1 cellular context compared by ENCODE assay signal in the genomic region with DNA sequence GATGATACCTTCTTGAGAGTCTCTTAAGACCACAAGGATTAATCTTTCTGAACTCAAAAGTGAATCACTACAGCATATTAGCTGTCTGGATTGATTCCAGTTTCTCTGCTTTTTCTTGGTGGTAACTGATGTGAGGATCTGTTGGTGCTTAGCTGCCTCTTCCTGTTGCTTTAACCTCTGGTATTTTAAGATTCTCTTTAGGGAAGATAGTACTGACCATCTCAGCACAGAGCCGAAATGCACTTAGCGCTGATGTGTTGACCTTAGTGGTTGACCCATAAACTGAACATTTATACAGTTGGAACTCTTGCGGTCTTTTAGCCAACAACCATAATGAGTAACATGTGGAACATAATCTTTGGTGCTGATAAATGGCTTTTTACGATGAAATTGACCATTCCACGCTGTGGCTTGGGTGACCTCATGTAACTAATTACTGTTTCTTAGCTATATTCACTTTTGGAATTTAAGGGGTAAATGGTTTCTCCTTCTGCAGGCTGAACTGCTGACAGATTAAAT.
TF ChIP-seq lines count a peak whose summit lies in the region.

No MANE protein-coding gene starts in this region.

TF ChIP-seq in SK-N-SH treated with all-trans-retinoic acid at 6 μM for 48 hours, 23 proteins besides CTCF, POLR2A, EP300 and RAD21 (continued from another document):
- TF ChIP-seq, protein P1, sequence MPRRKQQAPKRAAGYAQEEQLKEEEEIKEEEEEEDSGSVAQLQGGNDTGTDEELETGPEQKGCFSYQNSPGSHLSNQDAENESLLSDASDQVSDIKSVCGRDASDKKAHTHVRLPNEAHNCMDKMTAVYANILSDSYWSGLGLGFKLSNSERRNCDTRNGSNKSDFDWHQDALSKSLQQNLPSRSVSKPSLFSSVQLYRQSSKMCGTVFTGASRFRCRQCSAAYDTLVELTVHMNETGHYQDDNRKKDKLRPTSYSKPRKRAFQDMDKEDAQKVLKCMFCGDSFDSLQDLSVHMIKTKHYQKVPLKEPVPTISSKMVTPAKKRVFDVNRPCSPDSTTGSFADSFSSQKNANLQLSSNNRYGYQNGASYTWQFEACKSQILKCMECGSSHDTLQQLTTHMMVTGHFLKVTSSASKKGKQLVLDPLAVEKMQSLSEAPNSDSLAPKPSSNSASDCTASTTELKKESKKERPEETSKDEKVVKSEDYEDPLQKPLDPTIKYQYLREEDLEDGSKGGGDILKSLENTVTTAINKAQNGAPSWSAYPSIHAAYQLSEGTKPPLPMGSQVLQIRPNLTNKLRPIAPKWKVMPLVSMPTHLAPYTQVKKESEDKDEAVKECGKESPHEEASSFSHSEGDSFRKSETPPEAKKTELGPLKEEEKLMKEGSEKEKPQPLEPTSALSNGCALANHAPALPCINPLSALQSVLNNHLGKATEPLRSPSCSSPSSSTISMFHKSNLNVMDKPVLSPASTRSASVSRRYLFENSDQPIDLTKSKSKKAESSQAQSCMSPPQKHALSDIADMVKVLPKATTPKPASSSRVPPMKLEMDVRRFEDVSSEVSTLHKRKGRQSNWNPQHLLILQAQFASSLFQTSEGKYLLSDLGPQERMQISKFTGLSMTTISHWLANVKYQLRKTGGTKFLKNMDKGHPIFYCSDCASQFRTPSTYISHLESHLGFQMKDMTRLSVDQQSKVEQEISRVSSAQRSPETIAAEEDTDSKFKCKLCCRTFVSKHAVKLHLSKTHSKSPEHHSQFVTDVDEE (CRISPR knock-in tag; IDR thresholded peaks at IDR 0.05) = no peak
- TF ChIP-seq, protein P2, sequence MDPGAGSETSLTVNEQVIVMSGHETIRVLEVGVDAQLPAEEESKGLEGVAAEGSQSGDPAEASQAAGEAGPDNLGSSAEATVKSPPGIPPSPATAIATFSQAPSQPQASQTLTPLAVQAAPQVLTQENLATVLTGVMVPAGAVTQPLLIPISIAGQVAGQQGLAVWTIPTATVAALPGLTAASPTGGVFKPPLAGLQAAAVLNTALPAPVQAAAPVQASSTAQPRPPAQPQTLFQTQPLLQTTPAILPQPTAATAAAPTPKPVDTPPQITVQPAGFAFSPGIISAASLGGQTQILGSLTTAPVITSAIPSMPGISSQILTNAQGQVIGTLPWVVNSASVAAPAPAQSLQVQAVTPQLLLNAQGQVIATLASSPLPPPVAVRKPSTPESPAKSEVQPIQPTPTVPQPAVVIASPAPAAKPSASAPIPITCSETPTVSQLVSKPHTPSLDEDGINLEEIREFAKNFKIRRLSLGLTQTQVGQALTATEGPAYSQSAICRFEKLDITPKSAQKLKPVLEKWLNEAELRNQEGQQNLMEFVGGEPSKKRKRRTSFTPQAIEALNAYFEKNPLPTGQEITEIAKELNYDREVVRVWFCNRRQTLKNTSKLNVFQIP (CRISPR knock-in tag; IDR thresholded peaks at IDR 0.05; ENCODE audit: borderline replicate concordance, low read depth) = no peak
- TF ChIP-seq ARNTL (CRISPR knock-in tag; IDR thresholded peaks at IDR 0.05; ENCODE audit: borderline replicate concordance, low read depth) = no peak
TF ChIP-seq in SK-N-SH treated with all-trans-retinoic acid at 6 μM for 48 hours: peak in this region for 8.
